ENCODE assay signal across 8 cellular contexts in genomic region chr7:102279537-102280400, GRCh38. TPM values are rescaled to one million over a fixed set of nuclear protein-coding genes. Genes with fewer than 3 reads are reported as not detected.
DNase-seq lines count a peak whose midpoint lies in the region; ATAC-seq, FAIRE-seq and TF ChIP-seq lines count a peak whose summit lies in the region.

No MANE protein-coding gene starts in this region.

- TF ChIP-seq CTCF in MCF 10A (IDR thresholded peaks at IDR 0.05; ENCODE audit: unreplicated experiment) (peak; percentile 92), kidney (IDR thresholded peaks at IDR 0.05; ENCODE audit: borderline replicate concordance, extremely low read depth, insufficient read depth) (peak; percentile 90)

- CTCF ChIA-PET in MCF 10A (lab: Yijun Ruan, JAX): interaction anchor here (0.5 to 4.2 kb wide), 6 partner anchors 11 to 116 kb away, joined by 3 to 38 read pairs (median 4); partner anchors contain the start of gene PRKRIP1

- H3K9me3 Mint-ChIP-seq in MCF 10A (ENCODE audit: unreplicated experiment): no peaks in the 10 kb centered on the region

- no TSS peak for BruUV-seq in MCF 10A (replicated peaks; lab: Mats Ljungman, UMichigan)

- no peaks in the 10 kb centered on the region for H3K9me3 ChIP-seq in kidney (ENCODE audit: control insufficient read depth in 1 of 2, low read length in 2 of 2)

- no peaks in the 10 kb centered on the region for H3K27me3 Mint-ChIP-seq in MCF 10A (ENCODE audit: insufficient read depth, unreplicated experiment)

- no peaks in the 10 kb centered on the region for H3K4me1 ChIP-seq in kidney (ENCODE audit: control insufficient read depth in 1 of 2, insufficient read depth in 1 of 2, low read depth in 1 of 2, low read length in 2 of 2)

- POLR2A ChIA-PET in MCF 10A (lab: Yijun Ruan, JAX): no interaction called here

- H3K4me3 ChIP-seq in kidney (ENCODE audit: low read length in 2 of 2): no peak overlapping the region

- intact Hi-C loops in MCF 10A (cut with micrococcal nuclease): loop anchor here (1.0 kb wide), 1 partner anchor 111 kb away; no protein-coding TSS in a partner anchor
- intact Hi-C loops in kidney (cut with DNase I): loop anchor here (5.0 kb wide), 1 partner anchor 113 kb away; no protein-coding TSS in a partner anchor

- H3K27ac ChIP-seq in kidney (ENCODE audit: low read depth in 2 of 2, low read length in 2 of 2): no peak overlapping the region

- ATAC-seq in GM21717 (IDR thresholded peaks at IDR 0.05; ENCODE audit: unreplicated experiment): peak; percentile 60
- no peak for ATAC-seq in HG03457 (IDR thresholded peaks at IDR 0.05; ENCODE audit: unreplicated experiment)

- H3K9ac ChIP-seq in kidney (ENCODE audit: low read length in 2 of 2): no peak overlapping the region

- peak; percentile 1 for DNase-seq in DMS79 (lab: John Stamatoyannopoulos, UW)
- DNase-seq in MV-4-11 (lab: John Stamatoyannopoulos, UW): peak; percentile 46
- peak; percentile 56 for DNase-seq in T-helper 9 cell
- DNase-seq in MCF 10A (ENCODE audit: unreplicated experiment): peak; percentile 67
- no peak for DNase-seq in kidney
- peak; percentile 29 to 38 (median 31) for DNase-seq in stimulated activated CD4-positive, alpha-beta T cell treated with anti-CD3 and anti-CD28 coated beads, TNF-alpha, amount 100 ng/mL, for 4 hours (ENCODE audit: low read depth in 3 of 3)

- no peaks in the 10 kb centered on the region for H3K36me3 ChIP-seq in kidney (ENCODE audit: control insufficient read depth in 1 of 2, insufficient read depth in 2 of 2, low read length in 2 of 2)

- H3K27ac Mint-ChIP-seq in MCF 10A (ENCODE audit: low read depth, unreplicated experiment): no peak overlapping the region

- H3K36me3 Mint-ChIP-seq in MCF 10A (ENCODE audit: insufficient read depth, unreplicated experiment): no peaks in the 10 kb centered on the region

- peaks cover 1% of the 10 kb centered on the region for H3K4me1 Mint-ChIP-seq in MCF 10A (ENCODE audit: insufficient read depth, unreplicated experiment)

- no peak overlapping the region for H3K4me3 Mint-ChIP-seq in MCF 10A (ENCODE audit: unreplicated experiment)

- FAIRE-seq in kidney (lab: Jason Lieb, UNC): no peak

RNA-seq across cellular contexts. Expression of gene SH2B2, which starts 6.9 kb away (rescaled TPM):
- total RNA-seq in MCF 10A (2022) (1.4 and 2.4 TPM in 2 replicates), kidney (11.0 TPM)
- polyA plus RNA-seq in kidney (ENCODE audit: insufficient read depth, low read depth, low replicate concordance): 4.5 TPM
